In genomic region chr6:73085362-73085975, GRCh38 we compare ENCODE assay signal across 15 cellular contexts.
DNase-seq lines count a peak whose midpoint lies in the region; ATAC-seq and TF ChIP-seq lines count a peak whose summit lies in the region.
"Had no signal": no experiment of that assay in that cellular context is flagged by ENCODE, and none has a peak within 500 bp of the region (broad histone marks: within the 10 kb centered on the region; RNA-seq: fewer than 3 reads in every experiment).

No MANE protein-coding gene starts in this region.

- WGBS in thyroid gland, 2 donors: 27 to 35% methylated on average over 6 of the region's 6 CpGs

- H3K4me1 ChIP-seq in thyroid gland: peaks cover 4 to 5% of the 10 kb centered on the region in 2 donors

- CTCF ChIA-PET in activated CD8-positive, alpha-beta T cell treated with anti-CD3 and anti-CD28 coated beads for 36 hours (lab: Charles Lee): no interaction called here

- no peak overlapping the region for H3K27ac ChIP-seq in thyroid gland
- H3K27ac ChIP-seq: SJSA1, VCaP had no signal

- no peaks in the 10 kb centered on the region for H3K27me3 ChIP-seq in thyroid gland
- H3K27me3 ChIP-seq: SJSA1 had no signal

- H3K4me1 Mint-ChIP-seq in activated CD8-positive, alpha-beta T cell treated with anti-CD3 and anti-CD28 coated beads for 36 hours (ENCODE audit: low read depth): peaks cover 6% of the 10 kb centered on the region

- TF ChIP-seq CTCF in thyroid gland (IDR thresholded peaks at IDR 0.05): no peak
- TF ChIP-seq CTCF in activated CD8-positive, alpha-beta T cell treated with anti-CD3 and anti-CD28 coated beads for 36 hours (IDR thresholded peaks at IDR 0.05): no peak

- ATAC-seq in HG02981 (IDR thresholded peaks at IDR 0.05; ENCODE audit: unreplicated experiment) (peak; percentile 50), Right ventricle myocardium superior (ENCODE audit: poor library complexity) (no peak)
- ATAC-seq in activated CD8-positive, alpha-beta T cell treated with anti-CD3 and anti-CD28 coated beads for 36 hours: no peak
- ATAC-seq: activated T-cell treated with anti-CD3 and anti-CD28 coated beads, Interleukin-2, amount 50 U/mL, for 72 hours had no signal

- H3K27ac Mint-ChIP-seq in activated CD8-positive, alpha-beta T cell treated with anti-CD3 and anti-CD28 coated beads for 36 hours: no peak overlapping the region
- H3K27ac Mint-ChIP-seq: activated T-cell treated with anti-CD3 and anti-CD28 coated beads, Interleukin-2, amount 50 U/mL, for 72 hours had no signal

- DNase-seq in NCI-H2107 treated with DMSO at 0.1 percent for 48 hours (lab: John Stamatoyannopoulos, UW; ENCODE audit: unreplicated experiment): peak; percentile 17
- DNase-seq in NCI-H2107 (lab: John Stamatoyannopoulos, UW): no peak
- peak; percentile 59 for DNase-seq in ecto neural progenitor cell (ENCODE audit: low spot score)
- DNase-seq in thyroid gland: peak; percentile 24 to 40
- no peak for DNase-seq in activated naive CD4-positive, alpha-beta T cell treated with Interleukin-2 at 50 U/mL for 16 hours
- no peak for DNase-seq in activated CD8-positive, alpha-beta T cell treated with anti-CD3 and anti-CD28 coated beads for 36 hours
- no peak for DNase-seq in Right ventricle myocardium superior
- DNase-seq: activated T-cell treated with anti-CD3 and anti-CD28 coated beads, Interleukin-2, amount 50 U/mL, for 72 hours; DND-41; erythroblast; NCI-H524 had no signal

- no peaks in the 10 kb centered on the region for H3K9me3 Mint-ChIP-seq in activated CD8-positive, alpha-beta T cell treated with anti-CD3 and anti-CD28 coated beads for 36 hours
- H3K9me3 Mint-ChIP-seq: activated T-cell treated with anti-CD3 and anti-CD28 coated beads, Interleukin-2, amount 50 U/mL, for 72 hours; nephron had no signal

- POLR2A ChIA-PET in activated CD8-positive, alpha-beta T cell treated with anti-CD3 and anti-CD28 coated beads for 36 hours (lab: Charles Lee): no interaction called here

- H3K36me3 ChIP-seq in thyroid gland: no peaks in the 10 kb centered on the region
- H3K36me3 ChIP-seq: SJSA1 had no signal

- H3K4me3 Mint-ChIP-seq in activated CD8-positive, alpha-beta T cell treated with anti-CD3 and anti-CD28 coated beads for 36 hours: no peak overlapping the region
- H3K4me3 Mint-ChIP-seq: activated T-cell treated with anti-CD3 and anti-CD28 coated beads, Interleukin-2, amount 50 U/mL, for 72 hours; nephron had no signal

- no peak overlapping the region for H3K4me3 ChIP-seq in thyroid gland (replicated peaks in 1 of 3)
- H3K4me3 ChIP-seq: SJSA1 had no signal

- no peak for TF ChIP-seq POLR2A in thyroid gland (IDR thresholded peaks at IDR 0.05)

- H3K9me3 ChIP-seq in thyroid gland: no peaks in the 10 kb centered on the region
- H3K9me3 ChIP-seq: SJSA1 had no signal

- no peaks in the 10 kb centered on the region for H3K27me3 Mint-ChIP-seq in activated CD8-positive, alpha-beta T cell treated with anti-CD3 and anti-CD28 coated beads for 36 hours

- H3K36me3 Mint-ChIP-seq in activated CD8-positive, alpha-beta T cell treated with anti-CD3 and anti-CD28 coated beads for 36 hours (ENCODE audit: low read depth): peaks cover 7% of the 10 kb centered on the region

- intact Hi-C loops in thyroid gland (cut with DNase I) (no loop called here), Right ventricle myocardium superior (cut with DNase I) (no loop called here)
- intact Hi-C loops in activated CD8-positive, alpha-beta T cell treated with anti-CD3 and anti-CD28 coated beads for 36 hours (cut with micrococcal nuclease): no loop called here

Comparison
In these comparisons a context has a peak if more than half of its experiments do, and no peak if none do; other contexts are left out.
1. DNase-seq: peak in NCI-H2107 treated with DMSO at 0.1 percent for 48 hours (single experiment), ecto neural progenitor cell (single experiment) and thyroid gland (2 of 2); none in NCI-H2107 (single experiment), activated naive CD4-positive, alpha-beta T cell treated with Interleukin-2 at 50 U/mL for 16 hours (single experiment), activated CD8-positive, alpha-beta T cell treated with anti-CD3 and anti-CD28 coated beads for 36 hours (single experiment) and Right ventricle myocardium superior (single experiment).